Comparison of ENCODE assay signal across 8 cellular contexts in genomic region chr1:9490605-9491339, GRCh38. TPM values are rescaled to one million over a fixed set of nuclear protein-coding genes. Genes with fewer than 3 reads are reported as not detected.
DNase-seq lines count a peak whose midpoint lies in the region; ATAC-seq and TF ChIP-seq lines count a peak whose summit lies in the region.

No MANE protein-coding gene starts in this region.

- H3K27ac ChIP-seq in AG04450 (ENCODE audit: low read depth, low read length): peak overlapping the region; percentile 11

- CTCF ChIA-PET in AG04450 (lab: Charles Lee): interaction anchor here (0.5 to 4.6 kb wide), 27 partner anchors 17 to 380 kb away, joined by 3 to 74 read pairs (median 3); partner anchors contain the start of gene H6PD

- no peak overlapping the region for H3K4me3 ChIP-seq in AG04450 (ENCODE audit: low read depth, low read length)

- peaks cover 3% of the 10 kb centered on the region for H3K27me3 ChIP-seq in AG04450 (ENCODE audit: control insufficient read depth, insufficient read depth, low read length)

- H3K9me3 ChIP-seq in AG04450 (ENCODE audit: control insufficient read depth, insufficient read depth, low read length): no peaks in the 10 kb centered on the region; the same call in 1 of the 2 replicates

- ATAC-seq in HG03565 (IDR thresholded peaks at IDR 0.05; ENCODE audit: unreplicated experiment): no peak

- DNase-seq in AG04450 (ENCODE audit: low read depth, low spot score) (peak; percentile 63), GM19238 (ENCODE audit: insufficient read length, low spot score) (peak; percentile 65), NCI-H345 treated with DMSO at 0.1 percent for 48 hours (lab: John Stamatoyannopoulos, UW; ENCODE audit: unreplicated experiment) (peak; percentile 44), cerebellum (ENCODE audit: low spot score) (peak; percentile 21), kidney tubule cell (ENCODE audit: low spot score) (peak; percentile 80)
- DNase-seq in activated CD4-positive, alpha-beta T cell treated with anti-CD3 and anti-CD28 coated beads for 4 hours: peak; percentile 78 to 86
- DNase-seq in stimulated activated CD4-positive, alpha-beta T cell treated with anti-CD3 and anti-CD28 coated beads, Interleukin-2, amount 100 ng/mL, for 24 hours: peak; percentile 91 to 93

- POLR2A ChIA-PET in AG04450 (lab: Yijun Ruan, JAX): interaction anchor here (0.6 to 1.4 kb wide), 2 partner anchors 102 to 224 kb away, joined by 3 to 7 read pairs; no protein-coding TSS in a partner anchor

- TF ChIP-seq CTCF in AG04450 (IDR thresholded peaks at IDR 0.05; ENCODE audit: low read depth, low read length): peak; percentile 93

RNA-seq across cellular contexts. Expression of gene SLC25A33, which starts 48.5 kb away (rescaled TPM):
- polyA plus RNA-seq in AG04450 (2011; rRNA removed): 3.3 and 4.1 TPM in 2 replicates
- 2.0 TPM in 2 replicates for polyA minus RNA-seq in AG04450 (2011; rRNA and poly(A)+ RNA removed)
- total RNA-seq in cerebellum: 5.4 TPM

Comparison
In these comparisons a context has a peak if more than half of its experiments do, and no peak if none do; other contexts are left out.
1. DNase-seq: peak in every context shown above with its lines; median percentile 92 in stimulated activated CD4-positive, alpha-beta T cell treated with anti-CD3 and anti-CD28 coated beads, Interleukin-2, amount 100 ng/mL, for 24 hours; 82 in activated CD4-positive, alpha-beta T cell treated with anti-CD3 and anti-CD28 coated beads for 4 hours; 80 in kidney tubule cell; 65 in GM19238; 63 in AG04450; 44 in NCI-H345 treated with DMSO at 0.1 percent for 48 hours; 21 in cerebellum.